In the genomic region with DNA sequence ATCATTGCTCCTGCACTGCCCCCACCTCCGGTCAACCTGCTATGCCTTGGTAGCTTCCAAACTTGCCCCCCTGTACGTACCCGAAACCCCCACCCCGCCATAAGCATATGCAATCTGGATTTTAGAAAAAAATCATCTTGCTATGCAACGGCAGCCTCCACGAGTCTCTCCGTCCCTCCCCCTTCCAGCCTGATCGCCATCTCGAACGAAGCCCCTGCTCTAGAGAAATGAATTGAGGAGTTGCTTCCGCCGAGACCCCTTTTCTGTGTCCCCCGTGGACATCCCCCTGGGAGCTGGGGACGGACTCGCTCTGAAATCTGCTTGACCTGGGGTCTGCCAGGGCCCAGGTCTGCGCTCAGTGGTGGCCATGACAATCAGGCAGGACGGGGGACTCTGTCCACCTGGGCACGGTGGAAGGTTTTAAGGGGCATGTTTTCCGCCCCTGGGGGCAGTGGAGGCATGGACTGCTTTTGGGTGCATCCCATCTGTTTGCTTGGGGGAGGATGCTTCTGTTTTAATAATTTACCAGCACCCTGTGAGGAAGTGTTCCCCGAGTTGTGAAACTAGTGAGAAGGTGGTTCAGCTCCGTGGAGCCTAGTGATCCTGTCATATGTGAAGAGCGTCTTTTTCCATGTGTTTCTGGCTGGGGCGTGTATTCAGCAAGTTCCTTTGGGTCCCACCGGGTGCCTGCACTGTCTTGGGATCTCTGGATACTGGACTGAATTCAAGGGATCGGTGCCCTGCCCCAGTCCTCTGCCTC, we compare ENCODE assay signal across 1 cellular context.
TF ChIP-seq lines count a peak whose summit lies in the region.

No MANE protein-coding gene starts in this region.

TF ChIP-seq in K562, 482 proteins besides CTCF, POLR2A, EP300 and RAD21 (continued from another document and continues in another):
- 0 out of 2 replicates have a peak, but pooled peaks have one; percentile 27 for TF ChIP-seq XRCC5 (IDR thresholded peaks at IDR 0.05; ENCODE audit: low read depth, low read length)
- TF ChIP-seq, protein P1, sequence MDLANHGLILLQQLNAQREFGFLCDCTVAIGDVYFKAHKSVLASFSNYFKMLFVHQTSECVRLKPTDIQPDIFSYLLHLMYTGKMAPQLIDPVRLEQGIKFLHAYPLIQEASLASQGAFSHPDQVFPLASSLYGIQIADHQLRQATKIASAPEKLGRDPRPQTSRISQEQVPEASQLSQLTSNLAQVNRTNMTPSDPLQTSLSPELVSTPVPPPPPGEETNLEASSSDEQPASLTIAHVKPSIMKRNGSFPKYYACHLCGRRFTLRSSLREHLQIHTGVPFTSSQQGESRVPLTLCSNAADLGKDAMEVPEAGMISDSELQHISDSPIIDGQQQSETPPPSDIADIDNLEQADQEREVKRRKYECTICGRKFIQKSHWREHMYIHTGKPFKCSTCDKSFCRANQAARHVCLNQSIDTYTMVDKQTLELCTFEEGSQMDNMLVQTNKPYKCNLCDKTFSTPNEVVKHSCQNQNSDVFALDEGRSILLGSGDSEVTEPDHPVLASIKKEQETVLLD (IDR thresholded peaks at IDR 0.05): no peak
- TF ChIP-seq HCFC1 (IDR thresholded peaks at IDR 0.05; ENCODE audit: low read depth, low read length): no peak
- TF ChIP-seq HNRNPL (IDR thresholded peaks at IDR 0.05; ENCODE audit: low read depth, low read length): no peak
- no peak for TF ChIP-seq ETV1 (tag; conservative IDR thresholded peaks at IDR 0.05; ENCODE audit: low read depth)
- no peak for TF ChIP-seq ZBTB17 (CRISPR knock-in tag; IDR thresholded peaks at IDR 0.05)
- TF ChIP-seq RFX7 (CRISPR knock-in tag; IDR thresholded peaks at IDR 0.05): no peak
- TF ChIP-seq KLF10 (CRISPR knock-in tag; IDR thresholded peaks at IDR 0.05): no peak
- TF ChIP-seq, protein P2, sequence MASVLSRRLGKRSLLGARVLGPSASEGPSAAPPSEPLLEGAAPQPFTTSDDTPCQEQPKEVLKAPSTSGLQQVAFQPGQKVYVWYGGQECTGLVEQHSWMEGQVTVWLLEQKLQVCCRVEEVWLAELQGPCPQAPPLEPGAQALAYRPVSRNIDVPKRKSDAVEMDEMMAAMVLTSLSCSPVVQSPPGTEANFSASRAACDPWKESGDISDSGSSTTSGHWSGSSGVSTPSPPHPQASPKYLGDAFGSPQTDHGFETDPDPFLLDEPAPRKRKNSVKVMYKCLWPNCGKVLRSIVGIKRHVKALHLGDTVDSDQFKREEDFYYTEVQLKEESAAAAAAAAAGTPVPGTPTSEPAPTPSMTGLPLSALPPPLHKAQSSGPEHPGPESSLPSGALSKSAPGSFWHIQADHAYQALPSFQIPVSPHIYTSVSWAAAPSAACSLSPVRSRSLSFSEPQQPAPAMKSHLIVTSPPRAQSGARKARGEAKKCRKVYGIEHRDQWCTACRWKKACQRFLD (CRISPR knock-in tag; IDR thresholded peaks at IDR 0.05): no peak
- TF ChIP-seq ZNF76 (CRISPR knock-in tag; IDR thresholded peaks at IDR 0.05; ENCODE audit: borderline replicate concordance): no peak
- TF ChIP-seq NR3C1 (CRISPR knock-in tag; IDR thresholded peaks at IDR 0.05): no peak
- TF ChIP-seq FOXA3 (CRISPR knock-in tag; conservative IDR thresholded peaks at IDR 0.05 in 1 of 2, IDR thresholded peaks at IDR 0.05 in 1 of 2): 0 out of 4 replicates have a peak, but pooled peaks of 1 of the 2 experiments have one; percentile 26
- no peak for TF ChIP-seq TEAD1 (CRISPR knock-in tag; IDR thresholded peaks at IDR 0.05)
- TF ChIP-seq, protein P3, sequence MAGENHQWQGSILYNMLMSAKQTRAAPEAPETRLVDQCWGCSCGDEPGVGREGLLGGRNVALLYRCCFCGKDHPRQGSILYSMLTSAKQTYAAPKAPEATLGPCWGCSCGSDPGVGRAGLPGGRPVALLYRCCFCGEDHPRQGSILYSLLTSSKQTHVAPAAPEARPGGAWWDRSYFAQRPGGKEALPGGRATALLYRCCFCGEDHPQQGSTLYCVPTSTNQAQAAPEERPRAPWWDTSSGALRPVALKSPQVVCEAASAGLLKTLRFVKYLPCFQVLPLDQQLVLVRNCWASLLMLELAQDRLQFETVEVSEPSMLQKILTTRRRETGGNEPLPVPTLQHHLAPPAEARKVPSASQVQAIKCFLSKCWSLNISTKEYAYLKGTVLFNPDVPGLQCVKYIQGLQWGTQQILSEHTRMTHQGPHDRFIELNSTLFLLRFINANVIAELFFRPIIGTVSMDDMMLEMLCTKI (IDR thresholded peaks at IDR 0.05; ENCODE audit: partially characterized antibody): no peak
- TF ChIP-seq HDAC6 (IDR thresholded peaks at IDR 0.05; ENCODE audit: low read depth, low read length): no peak
- TF ChIP-seq, protein P4, sequence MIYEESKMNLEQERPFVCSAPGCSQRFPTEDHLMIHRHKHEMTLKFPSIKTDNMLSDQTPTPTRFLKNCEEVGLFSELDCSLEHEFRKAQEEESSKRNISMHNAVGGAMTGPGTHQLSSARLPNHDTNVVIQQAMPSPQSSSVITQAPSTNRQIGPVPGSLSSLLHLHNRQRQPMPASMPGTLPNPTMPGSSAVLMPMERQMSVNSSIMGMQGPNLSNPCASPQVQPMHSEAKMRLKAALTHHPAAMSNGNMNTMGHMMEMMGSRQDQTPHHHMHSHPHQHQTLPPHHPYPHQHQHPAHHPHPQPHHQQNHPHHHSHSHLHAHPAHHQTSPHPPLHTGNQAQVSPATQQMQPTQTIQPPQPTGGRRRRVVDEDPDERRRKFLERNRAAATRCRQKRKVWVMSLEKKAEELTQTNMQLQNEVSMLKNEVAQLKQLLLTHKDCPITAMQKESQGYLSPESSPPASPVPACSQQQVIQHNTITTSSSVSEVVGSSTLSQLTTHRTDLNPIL (CRISPR knock-in tag; IDR thresholded peaks at IDR 0.05): no peak
- TF ChIP-seq, protein P5, sequence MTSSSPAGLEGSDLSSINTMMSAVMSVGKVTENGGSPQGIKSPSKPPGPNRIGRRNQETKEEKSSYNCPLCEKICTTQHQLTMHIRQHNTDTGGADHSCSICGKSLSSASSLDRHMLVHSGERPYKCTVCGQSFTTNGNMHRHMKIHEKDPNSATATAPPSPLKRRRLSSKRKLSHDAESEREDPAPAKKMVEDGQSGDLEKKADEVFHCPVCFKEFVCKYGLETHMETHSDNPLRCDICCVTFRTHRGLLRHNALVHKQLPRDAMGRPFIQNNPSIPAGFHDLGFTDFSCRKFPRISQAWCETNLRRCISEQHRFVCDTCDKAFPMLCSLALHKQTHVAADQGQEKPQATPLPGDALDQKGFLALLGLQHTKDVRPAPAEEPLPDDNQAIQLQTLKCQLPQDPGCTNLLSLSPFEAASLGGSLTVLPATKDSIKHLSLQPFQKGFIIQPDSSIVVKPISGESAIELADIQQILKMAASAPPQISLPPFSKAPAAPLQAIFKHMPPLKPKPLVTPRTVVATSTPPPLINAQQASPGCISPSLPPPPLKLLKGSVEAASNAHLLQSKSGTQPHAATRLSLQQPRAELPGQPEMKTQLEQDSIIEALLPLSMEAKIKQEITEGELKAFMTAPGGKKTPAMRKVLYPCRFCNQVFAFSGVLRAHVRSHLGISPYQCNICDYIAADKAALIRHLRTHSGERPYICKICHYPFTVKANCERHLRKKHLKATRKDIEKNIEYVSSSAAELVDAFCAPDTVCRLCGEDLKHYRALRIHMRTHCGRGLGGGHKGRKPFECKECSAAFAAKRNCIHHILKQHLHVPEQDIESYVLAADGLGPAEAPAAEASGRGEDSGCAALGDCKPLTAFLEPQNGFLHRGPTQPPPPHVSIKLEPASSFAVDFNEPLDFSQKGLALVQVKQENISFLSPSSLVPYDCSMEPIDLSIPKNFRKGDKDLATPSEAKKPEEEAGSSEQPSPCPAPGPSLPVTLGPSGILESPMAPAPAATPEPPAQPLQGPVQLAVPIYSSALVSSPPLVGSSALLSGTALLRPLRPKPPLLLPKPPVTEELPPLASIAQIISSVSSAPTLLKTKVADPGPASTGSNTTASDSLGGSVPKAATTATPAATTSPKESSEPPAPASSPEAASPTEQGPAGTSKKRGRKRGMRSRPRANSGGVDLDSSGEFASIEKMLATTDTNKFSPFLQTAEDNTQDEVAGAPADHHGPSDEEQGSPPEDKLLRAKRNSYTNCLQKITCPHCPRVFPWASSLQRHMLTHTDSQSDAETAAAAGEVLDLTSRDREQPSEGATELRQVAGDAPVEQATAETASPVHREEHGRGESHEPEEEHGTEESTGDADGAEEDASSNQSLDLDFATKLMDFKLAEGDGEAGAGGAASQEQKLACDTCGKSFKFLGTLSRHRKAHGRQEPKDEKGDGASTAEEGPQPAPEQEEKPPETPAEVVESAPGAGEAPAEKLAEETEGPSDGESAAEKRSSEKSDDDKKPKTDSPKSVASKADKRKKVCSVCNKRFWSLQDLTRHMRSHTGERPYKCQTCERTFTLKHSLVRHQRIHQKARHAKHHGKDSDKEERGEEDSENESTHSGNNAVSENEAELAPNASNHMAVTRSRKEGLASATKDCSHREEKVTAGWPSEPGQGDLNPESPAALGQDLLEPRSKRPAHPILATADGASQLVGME (CRISPR knock-in tag; IDR thresholded peaks at IDR 0.05): no peak
- TF ChIP-seq LCOR (CRISPR knock-in tag; IDR thresholded peaks at IDR 0.05): no peak
- no peak for TF ChIP-seq ARID2 (IDR thresholded peaks at IDR 0.05)
- no peak for TF ChIP-seq NFYB (IDR thresholded peaks at IDR 0.05; ENCODE audit: extremely low read depth, insufficient read length)
- TF ChIP-seq HDAC1 (IDR thresholded peaks at IDR 0.05): peak in 1 of 2 experiments; percentile 37; a peak in 1 of 4 replicates
- TF ChIP-seq SAFB2 (IDR thresholded peaks at IDR 0.05; ENCODE audit: borderline replicate concordance, low read depth, low read length, severe bottlenecking): no peak
- no peak for TF ChIP-seq ZNF175 (CRISPR knock-in tag; IDR thresholded peaks at IDR 0.05; ENCODE audit: low read depth)
- no peak for TF ChIP-seq POLR2G (IDR thresholded peaks at IDR 0.05; ENCODE audit: low read depth, low read length)
- no peak for TF ChIP-seq RBM15 (IDR thresholded peaks at IDR 0.05; ENCODE audit: insufficient read depth, low read length)
- TF ChIP-seq, protein P6, sequence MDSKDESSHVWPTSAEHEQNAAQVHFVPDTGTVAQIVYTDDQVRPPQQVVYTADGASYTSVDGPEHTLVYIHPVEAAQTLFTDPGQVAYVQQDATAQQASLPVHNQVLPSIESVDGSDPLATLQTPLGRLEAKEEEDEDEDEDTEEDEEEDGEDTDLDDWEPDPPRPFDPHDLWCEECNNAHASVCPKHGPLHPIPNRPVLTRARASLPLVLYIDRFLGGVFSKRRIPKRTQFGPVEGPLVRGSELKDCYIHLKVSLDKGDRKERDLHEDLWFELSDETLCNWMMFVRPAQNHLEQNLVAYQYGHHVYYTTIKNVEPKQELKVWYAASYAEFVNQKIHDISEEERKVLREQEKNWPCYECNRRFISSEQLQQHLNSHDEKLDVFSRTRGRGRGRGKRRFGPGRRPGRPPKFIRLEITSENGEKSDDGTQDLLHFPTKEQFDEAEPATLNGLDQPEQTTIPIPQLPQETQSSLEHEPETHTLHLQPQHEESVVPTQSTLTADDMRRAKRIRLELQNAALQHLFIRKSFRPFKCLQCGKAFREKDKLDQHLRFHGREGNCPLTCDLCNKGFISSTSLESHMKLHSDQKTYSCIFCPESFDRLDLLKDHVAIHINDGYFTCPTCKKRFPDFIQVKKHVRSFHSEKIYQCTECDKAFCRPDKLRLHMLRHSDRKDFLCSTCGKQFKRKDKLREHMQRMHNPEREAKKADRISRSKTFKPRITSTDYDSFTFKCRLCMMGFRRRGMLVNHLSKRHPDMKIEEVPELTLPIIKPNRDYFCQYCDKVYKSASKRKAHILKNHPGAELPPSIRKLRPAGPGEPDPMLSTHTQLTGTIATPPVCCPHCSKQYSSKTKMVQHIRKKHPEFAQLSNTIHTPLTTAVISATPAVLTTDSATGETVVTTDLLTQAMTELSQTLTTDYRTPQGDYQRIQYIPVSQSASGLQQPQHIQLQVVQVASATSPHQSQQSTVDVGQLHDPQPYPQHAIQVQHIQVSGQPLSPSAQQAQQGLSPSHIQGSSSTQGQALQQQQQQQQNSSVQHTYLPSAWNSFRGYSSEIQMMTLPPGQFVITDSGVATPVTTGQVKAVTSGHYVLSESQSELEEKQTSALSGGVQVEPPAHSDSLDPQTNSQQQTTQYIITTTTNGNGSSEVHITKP (IDR thresholded peaks at IDR 0.05; ENCODE audit: partially characterized antibody): peak; percentile 26
- no peak for TF ChIP-seq GTF2F1 (IDR thresholded peaks at IDR 0.05; ENCODE audit: low read depth, low read length)
- no peak for TF ChIP-seq TARDBP (IDR thresholded peaks at IDR 0.05)
- no peak for TF ChIP-seq ZBED1 (IDR thresholded peaks at IDR 0.05)
- TF ChIP-seq SIN3A (IDR thresholded peaks at IDR 0.05; ENCODE audit: borderline replicate concordance in 2 of 2, control insufficient read depth in 1 of 2, low read depth in 2 of 2, low read length in 2 of 2): peak in 1 of 2 experiments; percentile 61; a peak in 1 of 4 replicates
- TF ChIP-seq BRD9 (IDR thresholded peaks at IDR 0.05; ENCODE audit: low read depth, partially characterized antibody): no peak
- TF ChIP-seq PHB2 (IDR thresholded peaks at IDR 0.05; ENCODE audit: low read depth): no peak
- TF ChIP-seq, protein P7, sequence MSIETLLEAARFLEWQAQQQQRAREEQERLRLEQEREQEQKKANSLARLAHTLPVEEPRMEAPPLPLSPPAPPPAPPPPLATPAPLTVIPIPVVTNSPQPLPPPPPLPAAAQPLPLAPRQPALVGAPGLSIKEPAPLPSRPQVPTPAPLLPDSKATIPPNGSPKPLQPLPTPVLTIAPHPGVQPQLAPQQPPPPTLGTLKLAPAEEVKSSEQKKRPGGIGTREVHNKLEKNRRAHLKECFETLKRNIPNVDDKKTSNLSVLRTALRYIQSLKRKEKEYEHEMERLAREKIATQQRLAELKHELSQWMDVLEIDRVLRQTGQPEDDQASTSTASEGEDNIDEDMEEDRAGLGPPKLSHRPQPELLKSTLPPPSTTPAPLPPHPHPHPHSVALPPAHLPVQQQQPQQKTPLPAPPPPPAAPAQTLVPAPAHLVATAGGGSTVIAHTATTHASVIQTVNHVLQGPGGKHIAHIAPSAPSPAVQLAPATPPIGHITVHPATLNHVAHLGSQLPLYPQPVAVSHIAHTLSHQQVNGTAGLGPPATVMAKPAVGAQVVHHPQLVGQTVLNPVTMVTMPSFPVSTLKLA (conservative IDR thresholded peaks at IDR 0.05): no peak; a peak in 2 of 4 replicates
- TF ChIP-seq PML (IDR thresholded peaks at IDR 0.05; ENCODE audit: low read length): no peak
- TF ChIP-seq, protein P8, sequence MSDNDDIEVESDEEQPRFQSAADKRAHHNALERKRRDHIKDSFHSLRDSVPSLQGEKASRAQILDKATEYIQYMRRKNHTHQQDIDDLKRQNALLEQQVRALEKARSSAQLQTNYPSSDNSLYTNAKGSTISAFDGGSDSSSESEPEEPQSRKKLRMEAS (CRISPR knock-in tag; IDR thresholded peaks at IDR 0.05): no peak
- TF ChIP-seq, protein P9, sequence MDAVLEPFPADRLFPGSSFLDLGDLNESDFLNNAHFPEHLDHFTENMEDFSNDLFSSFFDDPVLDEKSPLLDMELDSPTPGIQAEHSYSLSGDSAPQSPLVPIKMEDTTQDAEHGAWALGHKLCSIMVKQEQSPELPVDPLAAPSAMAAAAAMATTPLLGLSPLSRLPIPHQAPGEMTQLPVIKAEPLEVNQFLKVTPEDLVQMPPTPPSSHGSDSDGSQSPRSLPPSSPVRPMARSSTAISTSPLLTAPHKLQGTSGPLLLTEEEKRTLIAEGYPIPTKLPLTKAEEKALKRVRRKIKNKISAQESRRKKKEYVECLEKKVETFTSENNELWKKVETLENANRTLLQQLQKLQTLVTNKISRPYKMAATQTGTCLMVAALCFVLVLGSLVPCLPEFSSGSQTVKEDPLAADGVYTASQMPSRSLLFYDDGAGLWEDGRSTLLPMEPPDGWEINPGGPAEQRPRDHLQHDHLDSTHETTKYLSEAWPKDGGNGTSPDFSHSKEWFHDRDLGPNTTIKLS (IDR thresholded peaks at IDR 0.05; ENCODE audit: borderline replicate concordance, low read depth): no peak
